Comparison of ENCODE assay signal across 30 cellular contexts in the genomic region with DNA sequence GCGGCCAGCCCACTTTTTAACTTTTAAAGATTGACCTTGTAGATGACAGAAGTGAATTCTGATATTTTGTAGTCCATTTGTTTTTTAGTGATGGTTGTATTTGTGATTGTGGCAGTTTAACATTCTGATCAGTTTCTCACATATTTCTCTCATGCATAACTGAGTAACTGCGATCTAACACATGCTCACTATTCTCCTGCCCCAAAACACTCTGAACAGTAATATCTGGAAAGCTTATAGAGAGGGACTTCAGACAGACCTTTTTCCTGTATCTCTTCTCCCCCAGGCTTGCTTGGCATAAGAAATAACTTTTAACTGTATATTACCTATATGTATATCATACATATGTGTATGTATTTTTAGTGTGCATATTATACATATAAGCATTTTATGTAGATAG. TPM values are rescaled to one million over a fixed set of nuclear protein-coding genes. Genes with fewer than 3 reads are reported as not detected.
DNase-seq lines count a peak whose midpoint lies in the region; ATAC-seq and TF ChIP-seq lines count a peak whose summit lies in the region.
"Had no signal": no experiment of that assay in that cellular context is flagged by ENCODE, and none has a peak within 500 bp of the region (broad histone marks: within the 10 kb centered on the region; RNA-seq: fewer than 3 reads in every experiment).

No MANE protein-coding gene starts in this region.

- peaks cover 3% of the 10 kb centered on the region for H3K36me3 Mint-ChIP-seq in activated CD4-positive, alpha-beta T cell treated with anti-CD3 and anti-CD28 coated beads for 36 hours (ENCODE audit: low read depth)
- H3K36me3 Mint-ChIP-seq in T-helper 1 cell treated with Interleukin-12 subunit alpha and Interleukin-12 subunit beta and Interleukin-4 antibody, amounts not matched to agents 30 μg/mL and 1 μg/mL, for 36 hours (ENCODE audit: low read depth): peaks cover 41% of the 10 kb centered on the region
- peaks cover 30% of the 10 kb centered on the region for H3K36me3 Mint-ChIP-seq in memory B cell

- H3K9me3 Mint-ChIP-seq in activated CD4-positive, alpha-beta T cell treated with anti-CD3 and anti-CD28 coated beads for 36 hours (ENCODE audit: low read depth): no peaks in the 10 kb centered on the region
- H3K9me3 Mint-ChIP-seq in T-helper 1 cell treated with Interleukin-12 subunit alpha and Interleukin-12 subunit beta and Interleukin-4 antibody, amounts not matched to agents 30 μg/mL and 1 μg/mL, for 36 hours: no peaks in the 10 kb centered on the region
- H3K9me3 Mint-ChIP-seq in memory B cell: no peaks in the 10 kb centered on the region
- H3K9me3 Mint-ChIP-seq: CD8-positive, alpha-beta memory T cell; IgD-negative memory B cell had no signal

- peak overlapping the region; percentile 42 for H3K27ac Mint-ChIP-seq in activated CD4-positive, alpha-beta T cell treated with anti-CD3 and anti-CD28 coated beads for 36 hours
- H3K27ac Mint-ChIP-seq in T-helper 1 cell treated with Interleukin-12 subunit alpha and Interleukin-12 subunit beta and Interleukin-4 antibody, amounts not matched to agents 30 μg/mL and 1 μg/mL, for 36 hours: peak overlapping the region; percentile 59
- H3K27ac Mint-ChIP-seq in memory B cell: peak overlapping the region; percentile 10

- no peak for ATAC-seq in activated CD4-positive, alpha-beta T cell treated with anti-CD3 and anti-CD28 coated beads for 36 hours
- ATAC-seq in memory B cell (ENCODE audit: low read depth): no peak
- no peak for ATAC-seq in GM21360 (IDR thresholded peaks at IDR 0.05; ENCODE audit: unreplicated experiment)
- ATAC-seq: Panc1 had no signal

- POLR2A ChIA-PET in activated CD4-positive, alpha-beta T cell treated with anti-CD3 and anti-CD28 coated beads for 36 hours (lab: Charles Lee): no interaction called here

- no peaks in the 10 kb centered on the region for H3K36me3 ChIP-seq in brain microvascular endothelial cell (replicated peaks)

- CTCF ChIA-PET in activated CD4-positive, alpha-beta T cell treated with anti-CD3 and anti-CD28 coated beads for 36 hours (lab: Charles Lee): no interaction called here

- no peak overlapping the region for H3K27ac ChIP-seq in brain microvascular endothelial cell
- no peak overlapping the region for H3K27ac ChIP-seq in dorsolateral prefrontal cortex
- H3K27ac ChIP-seq: 22Rv1, C4-2B, HL-60, RWPE1 had no signal

- in situ Hi-C loops in brain microvascular endothelial cell (cut with HindIII; ENCODE audit: low pct_ligation_motif_present, low sequenced_read_pairs): no loop called here

- H3K4me3 Mint-ChIP-seq in activated CD4-positive, alpha-beta T cell treated with anti-CD3 and anti-CD28 coated beads for 36 hours: no peak overlapping the region
- no peak overlapping the region for H3K4me3 Mint-ChIP-seq in T-helper 1 cell treated with Interleukin-12 subunit alpha and Interleukin-12 subunit beta and Interleukin-4 antibody, amounts not matched to agents 30 μg/mL and 1 μg/mL, for 36 hours
- no peak overlapping the region for H3K4me3 Mint-ChIP-seq in memory B cell
- H3K4me3 Mint-ChIP-seq: B cell, IgD-negative memory B cell had no signal

- H3K4me1 Mint-ChIP-seq in activated CD4-positive, alpha-beta T cell treated with anti-CD3 and anti-CD28 coated beads for 36 hours: peaks cover 17% of the 10 kb centered on the region
- peaks cover 58% of the 10 kb centered on the region for H3K4me1 Mint-ChIP-seq in T-helper 1 cell treated with Interleukin-12 subunit alpha and Interleukin-12 subunit beta and Interleukin-4 antibody, amounts not matched to agents 30 μg/mL and 1 μg/mL, for 36 hours (ENCODE audit: low read depth)
- H3K4me1 Mint-ChIP-seq in memory B cell: peaks cover 2% of the 10 kb centered on the region

- no peak overlapping the region for H3K4me3 ChIP-seq in GM12865 (ENCODE audit: low read depth, low read length)
- H3K4me3 ChIP-seq in brain microvascular endothelial cell (ENCODE audit: low read depth, low read length): no peak overlapping the region
- H3K4me3 ChIP-seq in dorsolateral prefrontal cortex: no peak overlapping the region

- H3K27me3 Mint-ChIP-seq in activated CD4-positive, alpha-beta T cell treated with anti-CD3 and anti-CD28 coated beads for 36 hours: no peaks in the 10 kb centered on the region
- H3K27me3 Mint-ChIP-seq in T-helper 1 cell treated with Interleukin-12 subunit alpha and Interleukin-12 subunit beta and Interleukin-4 antibody, amounts not matched to agents 30 μg/mL and 1 μg/mL, for 36 hours (ENCODE audit: low read depth): no peaks in the 10 kb centered on the region
- H3K27me3 Mint-ChIP-seq in memory B cell: no peaks in the 10 kb centered on the region
- H3K27me3 Mint-ChIP-seq: B cell; CD8-positive, alpha-beta memory T cell; IgD-negative memory B cell had no signal

- no peak for DNase-seq in activated CD4-positive, alpha-beta T cell treated with anti-CD3 and anti-CD28 coated beads for 36 hours
- no peak for DNase-seq in activated CD4-positive, alpha-beta T cell treated with anti-CD3 and anti-CD28 coated beads for 48 hours
- DNase-seq in GM12865 (ENCODE audit: low read depth) (peak; percentile 21), memory B cell (ENCODE audit: low spot score in 2 of 2) (no peak), brain microvascular endothelial cell (no peak), dorsolateral prefrontal cortex (no peak)
- DNase-seq: CD8-positive, alpha-beta memory T cell; DMS 273 treated with DMSO at 0.1 percent for 48 hours; DMS79 treated with DMSO at 0.1 percent for 48 hours; GF-D8; HCEC 1CT; Karpas-422; NCI-H1092; NCI-H1417 treated with DMSO at 0.1 percent for 48 hours; NCI-H1694 treated with DMSO at 0.1 percent for 48 hours; NCI-H2081; NCI-H2227 treated with DMSO at 0.1 percent for 48 hours; NCI-H526 treated with DMSO at 0.1 percent for 48 hours; SHP77 had no signal

- intact Hi-C loops in activated CD4-positive, alpha-beta T cell treated with anti-CD3 and anti-CD28 coated beads for 36 hours (cut with DNase I, micrococcal nuclease): loop anchor here in 1 of 2 experiments (5.0 to 10.0 kb wide), 2 partner anchors 140 to 257 kb away; a partner anchor contains a TSS
- intact Hi-C loops in dorsolateral prefrontal cortex (cut with DNase I): loop anchor here in 1 of 2 donors (5.0 kb wide), 1 partner anchor 242 kb away; no protein-coding TSS in a partner anchor

- H3K27me3 ChIP-seq in brain microvascular endothelial cell (replicated peaks): no peaks in the 10 kb centered on the region
- no peaks in the 10 kb centered on the region for H3K27me3 ChIP-seq in dorsolateral prefrontal cortex

- TF ChIP-seq CTCF in GM12865 (IDR thresholded peaks at IDR 0.05; ENCODE audit: insufficient read depth, low read depth, low read length, missing control alignments): no peak
- no peak for TF ChIP-seq CTCF in brain microvascular endothelial cell (IDR thresholded peaks at IDR 0.05; ENCODE audit: low read depth, low read length, missing control alignments)
- no peak for TF ChIP-seq CTCF in dorsolateral prefrontal cortex (IDR thresholded peaks at IDR 0.05 in 54 of 56, conservative IDR thresholded peaks at IDR 0.05 in 2 of 56; ENCODE audit: low read depth in 1 of 56, partially characterized antibody in 56 of 56)

RNA-seq across cellular contexts. Expression of a gene that starts 37.3 kb away (rescaled TPM):
- total RNA-seq in activated CD4-positive, alpha-beta T cell treated with anti-CD3 and anti-CD28 coated beads for 36 hours: under 1 TPM; 0.53 to 0.58 TPM
- 1 to 10 TPM in 12 of 120 experiments, under 1 TPM in 105, not detected in 3; 0.06 to 2.0 (median 0.45) TPM for total RNA-seq in dorsolateral prefrontal cortex
- total RNA-seq: OCI-LY7, SK-MEL-5 had no signal
